In genomic region chr15:47944911-47945310, GRCh38 we compare ENCODE assay signal across 19 cellular contexts.
"Had no signal": no experiment of that assay in that cellular context is flagged by ENCODE, and none has a peak within 500 bp of the region (broad histone marks: within the 10 kb centered on the region; RNA-seq: fewer than 3 reads in every experiment).

No MANE protein-coding gene starts in this region.

- DNase-seq: activated CD4-positive, alpha-beta T cell treated with anti-CD3 and anti-CD28 coated beads, Interleukin-2, amount 10 ng/mL, durations not matched to agents 24 days and 14 days; activated CD4-positive, CD25-positive, alpha-beta regulatory T cell; activated CD8-positive, alpha-beta memory T cell treated with anti-CD3 and anti-CD28 coated beads, Interleukin-2, amount 50 U/mL, for 4 hours; activated CD8-positive, alpha-beta T cell treated with anti-CD3 and anti-CD28 coated beads, Interleukin-2, amount 10 ng/mL, durations not matched to agents 7 days and 5 days; activated effector memory CD4-positive, alpha-beta T cell treated with anti-CD3 and anti-CD28 coated beads, Interleukin-2, amount 50 U/mL, for 16 hours; activated T-cell treated with anti-CD3 and anti-CD28 coated beads, Interleukin-2, amount 50 U/mL, for 48 hours; central memory CD4-positive, alpha-beta T cell; cortex of kidney; effector CD4-positive, alpha-beta T cell; gastrocnemius medialis; left colon; lower lobe of right lung; midbrain; pancreas; stimulated activated CD4-positive, alpha-beta T cell treated with anti-CD3 and anti-CD28 coated beads, Interleukin-1b, Interleukin-23, amount 100 ng/mL, for 48 hours; stomach; testis had no signal

- H3K27me3 ChIP-seq: gastrocnemius medialis, pancreas, stomach, testis had no signal

- H3K9me3 ChIP-seq: gastrocnemius medialis, lower lobe of right lung, pancreas, stomach, testis had no signal

- H3K27ac ChIP-seq: gastrocnemius medialis, lower lobe of right lung, pancreas, stomach, testis had no signal

- H3K4me1 ChIP-seq: lower lobe of right lung, pancreas, stomach, testis had no signal

- H3K4me3 Mint-ChIP-seq: activated CD4-positive, alpha-beta T cell treated with anti-CD3 and anti-CD28 coated beads, Interleukin-2, amount 10 ng/mL, durations not matched to agents 24 days and 14 days; activated CD8-positive, alpha-beta T cell treated with anti-CD3 and anti-CD28 coated beads, Interleukin-2, amount 10 ng/mL, durations not matched to agents 7 days and 5 days; T-helper 2 cell treated with Interferon-gamma antibody and Interleukin-4, amounts not matched to agents 5 μg/mL and 100 μg/mL, for 36 hours had no signal

- H3K36me3 ChIP-seq: gastrocnemius medialis, lower lobe of right lung, pancreas, stomach had no signal

- H3K4me1 Mint-ChIP-seq: activated CD4-positive, alpha-beta T cell treated with anti-CD3 and anti-CD28 coated beads, Interleukin-2, amount 10 ng/mL, durations not matched to agents 24 days and 14 days had no signal

- ATAC-seq: activated CD8-positive, alpha-beta T cell treated with anti-CD3 and anti-CD28 coated beads, Interleukin-2, amount 10 ng/mL, durations not matched to agents 7 days and 5 days; activated naive CD4-positive, alpha-beta T cell treated with anti-CD3 and anti-CD28 coated beads, Interleukin-2, amount 50 U/mL, for 72 hours; gastrocnemius medialis; left colon; lower lobe of right lung; pancreas had no signal

- H3K9me3 Mint-ChIP-seq: activated CD4-positive, alpha-beta T cell treated with anti-CD3 and anti-CD28 coated beads, Interleukin-2, amount 10 ng/mL, durations not matched to agents 24 days and 14 days; T-helper 2 cell treated with Interferon-gamma antibody and Interleukin-4, amounts not matched to agents 5 μg/mL and 100 μg/mL, for 36 hours had no signal

- H3K4me3 ChIP-seq: gastrocnemius medialis, lower lobe of right lung, pancreas, stomach, testis had no signal

- H3K27ac Mint-ChIP-seq: activated CD4-positive, alpha-beta T cell treated with anti-CD3 and anti-CD28 coated beads, Interleukin-2, amount 10 ng/mL, durations not matched to agents 24 days and 14 days; activated CD8-positive, alpha-beta T cell treated with anti-CD3 and anti-CD28 coated beads, Interleukin-2, amount 10 ng/mL, durations not matched to agents 7 days and 5 days; activated naive CD4-positive, alpha-beta T cell treated with anti-CD3 and anti-CD28 coated beads, Interleukin-2, amount 50 U/mL, for 72 hours; T-helper 2 cell treated with Interferon-gamma antibody and Interleukin-4, amounts not matched to agents 5 μg/mL and 100 μg/mL, for 36 hours had no signal

- H3K27me3 Mint-ChIP-seq: activated CD4-positive, alpha-beta T cell treated with anti-CD3 and anti-CD28 coated beads, Interleukin-2, amount 10 ng/mL, durations not matched to agents 24 days and 14 days had no signal
